Comparison of ENCODE assay signal across 1 cellular context in the genomic region with DNA sequence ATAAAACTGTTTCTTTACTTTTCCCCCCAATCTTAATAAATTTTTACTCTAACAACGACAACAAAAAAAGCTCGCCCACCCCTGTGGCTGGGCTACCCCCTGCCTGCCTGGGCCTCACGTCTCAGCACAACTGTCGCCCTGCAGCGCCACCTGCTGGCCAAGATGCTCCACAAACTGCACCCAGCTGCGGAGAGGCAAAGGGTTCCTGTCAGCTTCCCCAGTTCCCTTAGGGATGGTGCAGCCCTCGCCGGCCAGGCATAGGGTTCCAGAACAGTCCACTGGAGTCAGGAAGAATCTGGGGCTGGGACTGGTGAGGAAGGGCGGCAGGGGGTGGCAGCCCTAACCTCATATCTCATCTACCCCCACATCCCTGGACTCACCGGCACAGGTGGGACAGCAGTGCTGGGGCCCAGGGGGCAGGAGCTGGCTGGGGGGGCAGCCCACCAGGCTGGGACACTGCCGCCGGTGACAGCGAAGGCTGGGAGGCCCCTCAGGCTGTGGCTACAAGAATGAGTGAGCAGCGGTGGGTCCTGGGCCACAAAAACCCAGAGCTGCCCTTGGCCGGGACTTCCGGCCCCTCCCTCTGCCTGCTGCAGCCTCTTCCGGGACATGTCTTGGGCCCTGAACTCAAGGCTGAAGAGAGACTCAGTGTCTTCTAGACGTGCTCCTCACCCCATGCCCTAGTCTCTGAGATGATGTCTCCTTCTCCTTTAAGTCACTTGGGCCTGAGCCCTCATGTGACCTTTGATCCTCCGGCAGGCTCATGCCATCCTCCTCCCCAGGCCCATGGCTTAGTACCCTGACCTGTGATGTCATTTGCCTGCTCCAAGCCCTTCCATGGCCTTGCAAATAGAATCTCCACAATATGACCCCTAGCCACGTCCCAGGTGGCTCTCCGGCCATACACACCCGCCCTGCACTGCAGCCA.
TF ChIP-seq lines count a peak whose summit lies in the region.

No MANE protein-coding gene starts in this region.

TF ChIP-seq in HEK293, 187 proteins besides CTCF, POLR2A, EP300 and RAD21 (continued from another document):
- TF ChIP-seq GLIS1 (tag by site-specific recombination; IDR thresholded peaks at IDR 0.05) (peak; percentile 84), ZBTB48 (tag by site-specific recombination; IDR thresholded peaks at IDR 0.05) (peak; percentile 95), ZNF335 (tag by site-specific recombination; conservative IDR thresholded peaks at IDR 0.05) (peak; percentile 68), ZNF529 (tag by site-specific recombination; IDR thresholded peaks at IDR 0.05; ENCODE audit: insufficient replicate concordance) (no peak), ZNF561 (tag by site-specific recombination; IDR thresholded peaks at IDR 0.05; ENCODE audit: borderline replicate concordance) (no peak), ZNF394 (tag by site-specific recombination; IDR thresholded peaks at IDR 0.05; ENCODE audit: borderline replicate concordance) (peak; percentile 40; the same call in 1 of the 2 replicates), ZNF600 (tag by site-specific recombination; IDR thresholded peaks at IDR 0.05) (peak; percentile 59; the same call in 1 of the 2 replicates), GLIS2 (tag by site-specific recombination; IDR thresholded peaks at IDR 0.05) (peak; percentile 73), ZNF654 (tag by site-specific recombination; IDR thresholded peaks at IDR 0.05; ENCODE audit: low read depth) (peak; percentile 96), SP7 (tag by site-specific recombination; IDR thresholded peaks at IDR 0.05) (0 out of 2 replicates have a peak, but pooled peaks have one; percentile 23), ZXDB (tag by site-specific recombination; IDR thresholded peaks at IDR 0.05) (0 out of 2 replicates have a peak, but pooled peaks have one; percentile 27), ZNF629 (tag by site-specific recombination; IDR thresholded peaks at IDR 0.05) (no peak), ZNF544 (tag by site-specific recombination; IDR thresholded peaks at IDR 0.05) (no peak), ZNF501 (tag by site-specific recombination; IDR thresholded peaks at IDR 0.05) (0 out of 2 replicates have a peak, but pooled peaks have one; percentile 28)
- TF ChIP-seq, protein P1, sequence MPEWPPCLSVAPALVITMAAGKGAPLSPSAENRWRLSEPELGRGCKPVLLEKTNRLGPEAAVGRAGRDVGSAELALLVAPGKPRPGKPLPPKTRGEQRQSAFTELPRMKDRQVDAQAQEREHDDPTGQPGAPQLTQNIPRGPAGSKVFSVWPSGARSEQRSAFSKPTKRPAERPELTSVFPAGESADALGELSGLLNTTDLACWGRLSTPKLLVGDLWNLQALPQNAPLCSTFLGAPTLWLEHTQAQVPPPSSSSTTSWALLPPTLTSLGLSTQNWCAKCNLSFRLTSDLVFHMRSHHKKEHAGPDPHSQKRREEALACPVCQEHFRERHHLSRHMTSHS (tag by site-specific recombination; IDR thresholded peaks at IDR 0.05) = no peak
- TF ChIP-seq, protein P2, sequence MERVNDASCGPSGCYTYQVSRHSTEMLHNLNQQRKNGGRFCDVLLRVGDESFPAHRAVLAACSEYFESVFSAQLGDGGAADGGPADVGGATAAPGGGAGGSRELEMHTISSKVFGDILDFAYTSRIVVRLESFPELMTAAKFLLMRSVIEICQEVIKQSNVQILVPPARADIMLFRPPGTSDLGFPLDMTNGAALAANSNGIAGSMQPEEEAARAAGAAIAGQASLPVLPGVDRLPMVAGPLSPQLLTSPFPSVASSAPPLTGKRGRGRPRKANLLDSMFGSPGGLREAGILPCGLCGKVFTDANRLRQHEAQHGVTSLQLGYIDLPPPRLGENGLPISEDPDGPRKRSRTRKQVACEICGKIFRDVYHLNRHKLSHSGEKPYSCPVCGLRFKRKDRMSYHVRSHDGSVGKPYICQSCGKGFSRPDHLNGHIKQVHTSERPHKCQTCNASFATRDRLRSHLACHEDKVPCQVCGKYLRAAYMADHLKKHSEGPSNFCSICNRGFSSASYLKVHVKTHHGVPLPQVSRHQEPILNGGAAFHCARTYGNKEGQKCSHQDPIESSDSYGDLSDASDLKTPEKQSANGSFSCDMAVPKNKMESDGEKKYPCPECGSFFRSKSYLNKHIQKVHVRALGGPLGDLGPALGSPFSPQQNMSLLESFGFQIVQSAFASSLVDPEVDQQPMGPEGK (tag by site-specific recombination; IDR thresholded peaks at IDR 0.05) = peak; percentile 36; the same call in 1 of the 2 replicates
- TF ChIP-seq, protein P3, sequence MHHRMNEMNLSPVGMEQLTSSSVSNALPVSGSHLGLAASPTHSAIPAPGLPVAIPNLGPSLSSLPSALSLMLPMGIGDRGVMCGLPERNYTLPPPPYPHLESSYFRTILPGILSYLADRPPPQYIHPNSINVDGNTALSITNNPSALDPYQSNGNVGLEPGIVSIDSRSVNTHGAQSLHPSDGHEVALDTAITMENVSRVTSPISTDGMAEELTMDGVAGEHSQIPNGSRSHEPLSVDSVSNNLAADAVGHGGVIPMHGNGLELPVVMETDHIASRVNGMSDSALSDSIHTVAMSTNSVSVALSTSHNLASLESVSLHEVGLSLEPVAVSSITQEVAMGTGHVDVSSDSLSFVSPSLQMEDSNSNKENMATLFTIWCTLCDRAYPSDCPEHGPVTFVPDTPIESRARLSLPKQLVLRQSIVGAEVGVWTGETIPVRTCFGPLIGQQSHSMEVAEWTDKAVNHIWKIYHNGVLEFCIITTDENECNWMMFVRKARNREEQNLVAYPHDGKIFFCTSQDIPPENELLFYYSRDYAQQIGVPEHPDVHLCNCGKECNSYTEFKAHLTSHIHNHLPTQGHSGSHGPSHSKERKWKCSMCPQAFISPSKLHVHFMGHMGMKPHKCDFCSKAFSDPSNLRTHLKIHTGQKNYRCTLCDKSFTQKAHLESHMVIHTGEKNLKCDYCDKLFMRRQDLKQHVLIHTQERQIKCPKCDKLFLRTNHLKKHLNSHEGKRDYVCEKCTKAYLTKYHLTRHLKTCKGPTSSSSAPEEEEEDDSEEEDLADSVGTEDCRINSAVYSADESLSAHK (tag by site-specific recombination; IDR thresholded peaks at IDR 0.05) = 0 out of 2 replicates have a peak, but pooled peaks have one; percentile 30
- TF ChIP-seq, protein P4, sequence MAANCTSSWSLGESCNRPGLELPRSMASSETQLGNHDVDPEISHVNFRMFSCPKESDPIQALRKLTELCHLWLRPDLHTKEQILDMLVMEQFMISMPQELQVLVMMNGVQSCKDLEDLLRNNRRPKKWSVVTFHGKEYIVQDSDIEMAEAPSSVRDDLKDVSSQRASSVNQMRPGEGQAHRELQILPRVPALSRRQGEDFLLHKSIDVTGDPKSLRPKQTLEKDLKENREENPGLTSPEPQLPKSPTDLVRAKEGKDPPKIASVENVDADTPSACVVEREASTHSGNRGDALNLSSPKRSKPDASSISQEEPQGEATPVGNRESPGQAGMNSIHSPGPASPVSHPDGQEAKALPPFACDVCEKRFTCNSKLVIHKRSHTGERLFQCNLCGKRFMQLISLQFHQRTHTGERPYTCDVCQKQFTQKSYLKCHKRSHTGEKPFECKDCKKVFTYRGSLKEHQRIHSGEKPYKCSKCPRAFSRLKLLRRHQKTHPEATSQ (tag by site-specific recombination; IDR thresholded peaks at IDR 0.05) = no peak
